12 cellular contexts compared by ENCODE assay signal in the genomic region with DNA sequence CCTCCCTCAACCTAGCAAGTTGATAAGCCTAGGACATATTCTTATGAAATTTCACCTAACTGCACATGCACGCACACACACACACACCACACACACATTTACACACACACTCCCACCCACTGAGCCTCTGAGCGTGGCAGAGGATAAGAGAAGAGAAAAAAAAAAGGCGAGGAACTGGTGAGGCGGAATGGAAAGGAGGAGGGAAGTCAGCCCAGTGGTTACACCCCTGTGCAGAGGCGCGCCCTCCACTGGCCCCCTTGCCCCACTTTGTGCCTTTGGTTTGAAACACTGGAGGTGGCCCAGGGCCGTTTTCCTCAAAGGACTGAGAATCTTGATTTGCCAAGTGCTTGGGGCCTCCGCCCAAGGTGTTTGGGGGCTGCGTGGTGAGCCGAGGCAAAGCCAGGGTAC. TPM values are rescaled to one million over a fixed set of nuclear protein-coding genes. Genes with fewer than 3 reads are reported as not detected.
A peak's percentile ranks its signal among the peaks of the same experiment; 100 is the strongest.
DNase-seq lines count a peak whose midpoint lies in the region; ATAC-seq and TF ChIP-seq lines count a peak whose summit lies in the region.
"Had no signal": no experiment of that assay in that cellular context is flagged by ENCODE, and none has a peak within 500 bp of the region (broad histone marks: within the 10 kb centered on the region; RNA-seq: fewer than 3 reads in every experiment).

No MANE protein-coding gene starts in this region.

- intact Hi-C loops in lower lobe of right lung (cut with DNase I), result loop anchor here (10.0 kb wide), 1 partner anchor 201 kb away; no protein-coding TSS in a partner anchor

- H3K36me3 Mint-ChIP-seq in activated naive CD8-positive, alpha-beta T cell treated with anti-CD3 and anti-CD28 coated beads, Interleukin-2, amount 10 ng/mL, durations not matched to agents 7 days and 5 days, result peaks cover 3% of the 10 kb centered on the region
- peaks cover 5% of the 10 kb centered on the region for H3K36me3 Mint-ChIP-seq in activated naive CD8-positive, alpha-beta T cell treated with anti-CD3 and anti-CD28 coated beads for 36 hours
- no peaks in the 10 kb centered on the region for H3K36me3 Mint-ChIP-seq in mesothelial cell of epicardium

- no peak for TF ChIP-seq POLR2A in upper lobe of left lung (IDR thresholded peaks at IDR 0.05)

- peaks cover 5% of the 10 kb centered on the region for H3K4me1 Mint-ChIP-seq in activated naive CD8-positive, alpha-beta T cell treated with anti-CD3 and anti-CD28 coated beads, Interleukin-2, amount 10 ng/mL, durations not matched to agents 7 days and 5 days
- H3K4me1 Mint-ChIP-seq in activated naive CD8-positive, alpha-beta T cell treated with anti-CD3 and anti-CD28 coated beads for 36 hours, result peaks cover 17% of the 10 kb centered on the region
- H3K4me1 Mint-ChIP-seq in mesothelial cell of epicardium, result peaks cover 15% of the 10 kb centered on the region

- no peak for DNase-seq in activated naive CD8-positive, alpha-beta T cell treated with anti-CD3 and anti-CD28 coated beads, Interleukin-2, amount 10 ng/mL, durations not matched to agents 7 days and 5 days
- no peak for DNase-seq in activated naive CD8-positive, alpha-beta T cell treated with anti-CD3 and anti-CD28 coated beads for 36 hours
- DNase-seq in caudate nucleus (lab: John Stamatoyannopoulos, UW) (no peak), lower lobe of right lung (no peak), upper lobe of left lung (no peak), mesothelial cell of epicardium (ENCODE audit: low spot score in 2 of 2, unreplicated experiment in 2 of 2) (no peak), islet precursor cell (no peak), HUDEP-2 (lab: John Stamatoyannopoulos, UW; ENCODE audit: unreplicated experiment in 76 of 76) (no peak)
- DNase-seq: erythroblast, NCI-H1436 treated with DMSO at 0.1 percent for 48 hours had no signal

- TF ChIP-seq EP300 in upper lobe of left lung (IDR thresholded peaks at IDR 0.05), result no peak

- H3K4me1 ChIP-seq in lower lobe of right lung (peaks cover 10% of the 10 kb centered on the region), upper lobe of left lung (peaks cover 8 to 20% (median 13%) of the 10 kb centered on the region in 4 donors)

- peaks cover 90% of the 10 kb centered on the region for H3K27me3 ChIP-seq in lower lobe of right lung (ENCODE audit: low read depth)
- H3K27me3 ChIP-seq in upper lobe of left lung, result peaks cover 0 to 69% (median 25%) of the 10 kb centered on the region in 4 donors

- peaks cover 2% of the 10 kb centered on the region for H3K9me3 Mint-ChIP-seq in activated naive CD8-positive, alpha-beta T cell treated with anti-CD3 and anti-CD28 coated beads, Interleukin-2, amount 10 ng/mL, durations not matched to agents 7 days and 5 days
- H3K9me3 Mint-ChIP-seq in activated naive CD8-positive, alpha-beta T cell treated with anti-CD3 and anti-CD28 coated beads for 36 hours, result peaks cover 1% of the 10 kb centered on the region
- no peaks in the 10 kb centered on the region for H3K9me3 Mint-ChIP-seq in mesothelial cell of epicardium

- POLR2A ChIA-PET in activated naive CD8-positive, alpha-beta T cell treated with anti-CD3 and anti-CD28 coated beads, Interleukin-2, amount 10 ng/mL, durations not matched to agents 7 days and 5 days (lab: Charles Lee), result no interaction called here

- H3K9me3 ChIP-seq in lower lobe of right lung, result no peaks in the 10 kb centered on the region
- H3K9me3 ChIP-seq in upper lobe of left lung, result no peaks in the 10 kb centered on the region

- no peak for ATAC-seq in activated naive CD8-positive, alpha-beta T cell treated with anti-CD3 and anti-CD28 coated beads, Interleukin-2, amount 10 ng/mL, durations not matched to agents 7 days and 5 days (ENCODE audit: low read depth)
- peak; percentile 15 to 26 for ATAC-seq in lower lobe of right lung
- peak in 1 of 2 donors; percentile 27 for ATAC-seq in upper lobe of left lung (ENCODE audit: low FRiP score in 2 of 2)
- ATAC-seq: activated naive CD4-positive, alpha-beta T cell treated with anti-CD3 and anti-CD28 coated beads, Interleukin-2, amount 50 U/mL, for 72 hours had no signal

- WGBS in upper lobe of left lung, 2 donors, result 30 to 32% methylated on average over 8 to 9 of the region's 10 CpGs

- H3K36me3 ChIP-seq in lower lobe of right lung (no peaks in the 10 kb centered on the region), upper lobe of left lung (no peaks in the 10 kb centered on the region)

- H3K4me3 Mint-ChIP-seq in activated naive CD8-positive, alpha-beta T cell treated with anti-CD3 and anti-CD28 coated beads, Interleukin-2, amount 10 ng/mL, durations not matched to agents 7 days and 5 days, result no peak overlapping the region
- H3K4me3 Mint-ChIP-seq in activated naive CD8-positive, alpha-beta T cell treated with anti-CD3 and anti-CD28 coated beads for 36 hours, result no peak overlapping the region
- H3K4me3 Mint-ChIP-seq in mesothelial cell of epicardium, result no peak overlapping the region

- H3K27ac ChIP-seq in caudate nucleus (ENCODE audit: low read depth, low read length), result peak overlapping the region; percentile 22
- peak overlapping the region; percentile 57 for H3K27ac ChIP-seq in lower lobe of right lung
- H3K27ac ChIP-seq in upper lobe of left lung, result peak overlapping the region; percentile 59 to 79 (median 68)
- H3K27ac ChIP-seq: skin epidermis had no signal

- peak overlapping the region; percentile 74 for H3K27ac Mint-ChIP-seq in activated naive CD8-positive, alpha-beta T cell treated with anti-CD3 and anti-CD28 coated beads, Interleukin-2, amount 10 ng/mL, durations not matched to agents 7 days and 5 days
- no peak overlapping the region for H3K27ac Mint-ChIP-seq in activated naive CD8-positive, alpha-beta T cell treated with anti-CD3 and anti-CD28 coated beads for 36 hours
- no peak overlapping the region for H3K27ac Mint-ChIP-seq in mesothelial cell of epicardium
- H3K27ac Mint-ChIP-seq: activated naive CD4-positive, alpha-beta T cell treated with anti-CD3 and anti-CD28 coated beads, Interleukin-2, amount 50 U/mL, for 72 hours had no signal

- peak overlapping the region; percentile 46 for H3K4me3 ChIP-seq in lower lobe of right lung
- peak overlapping the region in 3 of 4 donors; percentile 10 to 40 (median 40) for H3K4me3 ChIP-seq in upper lobe of left lung
- H3K4me3 ChIP-seq: skin epidermis had no signal

- peaks cover 41% of the 10 kb centered on the region for H3K27me3 Mint-ChIP-seq in activated naive CD8-positive, alpha-beta T cell treated with anti-CD3 and anti-CD28 coated beads, Interleukin-2, amount 10 ng/mL, durations not matched to agents 7 days and 5 days
- peaks cover 45% of the 10 kb centered on the region for H3K27me3 Mint-ChIP-seq in activated naive CD8-positive, alpha-beta T cell treated with anti-CD3 and anti-CD28 coated beads for 36 hours
- peaks cover 45% of the 10 kb centered on the region for H3K27me3 Mint-ChIP-seq in mesothelial cell of epicardium (ENCODE audit: low read depth)

- TF ChIP-seq CTCF in lower lobe of right lung (IDR thresholded peaks at IDR 0.05), result no peak
- no peak for TF ChIP-seq CTCF in upper lobe of left lung (IDR thresholded peaks at IDR 0.05)
- TF ChIP-seq CTCF in mesothelial cell of epicardium (IDR thresholded peaks at IDR 0.05; ENCODE audit: unreplicated experiment), result no peak

RNA-seq across cellular contexts. Expression of gene NR2F1, which starts 20.7 kb away (rescaled TPM):
- not detected for total RNA-seq in activated naive CD8-positive, alpha-beta T cell treated with anti-CD3 and anti-CD28 coated beads, Interleukin-2, amount 10 ng/mL, durations not matched to agents 7 days and 5 days
- total RNA-seq in activated naive CD8-positive, alpha-beta T cell treated with anti-CD3 and anti-CD28 coated beads for 36 hours, result not detected
- 42.6 TPM for total RNA-seq in lower lobe of right lung
- total RNA-seq in upper lobe of left lung, result 10 to 100 TPM in 5 of 6 donors, 1 to 10 TPM in 1; 8.9 to 70.3 (median 29.4) TPM
- total RNA-seq in mesothelial cell of epicardium, result 19.7 to 21.4 TPM (median 20.3 TPM) in 3 replicates
- total RNA-seq: activated naive CD4-positive, alpha-beta T cell treated with anti-CD3 and anti-CD28 coated beads, Interleukin-2, amount 50 U/mL, for 72 hours had no signal

RNA-seq across cellular contexts. Expression of gene NR2F1-AS1, which starts 22.7 kb away (rescaled TPM):
- total RNA-seq in activated naive CD8-positive, alpha-beta T cell treated with anti-CD3 and anti-CD28 coated beads, Interleukin-2, amount 10 ng/mL, durations not matched to agents 7 days and 5 days, result not detected
- not detected for total RNA-seq in activated naive CD8-positive, alpha-beta T cell treated with anti-CD3 and anti-CD28 coated beads for 36 hours
- 11.1 TPM for total RNA-seq in lower lobe of right lung
- 10 to 100 TPM in 4 of 6 donors, 1 to 10 TPM in 2; 4.4 to 19.9 (median 11.4) TPM for total RNA-seq in upper lobe of left lung
- total RNA-seq in mesothelial cell of epicardium, result 11.9 to 13.6 TPM (median 13.4 TPM) in 3 replicates
- total RNA-seq: activated naive CD4-positive, alpha-beta T cell treated with anti-CD3 and anti-CD28 coated beads, Interleukin-2, amount 50 U/mL, for 72 hours had no signal

Comparison
In these comparisons a context has a peak if more than half of its experiments do, and no peak if none do; other contexts are left out.
1. RNA of gene NR2F1, which starts 20.7 kb away (total RNA-seq): 42.6 TPM in lower lobe of right lung (single experiment), 8.9 to 70.3 TPM in upper lobe of left lung and 19.7 to 21.4 TPM in mesothelial cell of epicardium; not detected in activated naive CD8-positive, alpha-beta T cell treated with anti-CD3 and anti-CD28 coated beads, Interleukin-2, amount 10 ng/mL, durations not matched to agents 7 days and 5 days and not detected in activated naive CD8-positive, alpha-beta T cell treated with anti-CD3 and anti-CD28 coated beads for 36 hours; every median in the first group is over 4 times any median in the second.
2. RNA of gene NR2F1-AS1, which starts 22.7 kb away (total RNA-seq): 11.9 to 13.6 TPM in mesothelial cell of epicardium, 4.4 to 19.9 TPM in upper lobe of left lung and 11.1 TPM in lower lobe of right lung (single experiment); not detected in activated naive CD8-positive, alpha-beta T cell treated with anti-CD3 and anti-CD28 coated beads, Interleukin-2, amount 10 ng/mL, durations not matched to agents 7 days and 5 days and not detected in activated naive CD8-positive, alpha-beta T cell treated with anti-CD3 and anti-CD28 coated beads for 36 hours; every median in the first group is over 4 times any median in the second.
3. Peak in every context shown above with its lines, with median percentiles within 50 percentile points of each other: H3K27ac ChIP-seq.